Comparison of ENCODE assay signal across 8 cellular contexts in the genomic region with DNA sequence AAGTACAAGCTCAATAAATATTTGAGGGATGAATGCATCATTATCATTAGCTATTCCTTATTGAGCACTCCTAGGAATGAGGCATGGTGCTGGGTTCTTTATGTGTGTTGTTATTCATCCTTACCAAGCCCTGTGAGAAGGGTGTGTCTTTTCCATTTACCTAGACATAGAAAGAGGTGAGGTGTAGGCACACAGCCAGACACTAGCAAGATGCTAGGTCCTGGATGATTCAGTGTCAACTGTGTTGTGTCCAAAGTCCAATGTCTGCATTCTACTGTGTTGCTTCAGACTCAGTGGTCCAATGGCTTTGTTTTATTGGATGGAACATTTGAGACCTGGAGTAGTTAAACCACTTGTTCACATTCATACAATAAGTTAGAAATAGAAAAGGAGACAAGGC.
"Had no signal": no experiment of that assay in that cellular context is flagged by ENCODE, and none has a peak within 500 bp of the region (broad histone marks: within the 10 kb centered on the region; RNA-seq: fewer than 3 reads in every experiment).

No MANE protein-coding gene starts in this region.

- H3K27ac ChIP-seq: right atrium auricular region, SK-N-MC, spleen had no signal

- H3K36me3 ChIP-seq: esophagus squamous epithelium, right atrium auricular region had no signal

- FAIRE-seq: islet of Langerhans had no signal

- DNase-seq: effector memory CD4-positive, alpha-beta T cell; esophagus squamous epithelium; naive B cell had no signal

- H3K4me3 ChIP-seq: body of pancreas, SK-N-MC had no signal

- H3K27me3 ChIP-seq: body of pancreas, esophagus squamous epithelium, right atrium auricular region, spleen had no signal
